ENCODE assay signal across 8 cellular contexts in the genomic region with DNA sequence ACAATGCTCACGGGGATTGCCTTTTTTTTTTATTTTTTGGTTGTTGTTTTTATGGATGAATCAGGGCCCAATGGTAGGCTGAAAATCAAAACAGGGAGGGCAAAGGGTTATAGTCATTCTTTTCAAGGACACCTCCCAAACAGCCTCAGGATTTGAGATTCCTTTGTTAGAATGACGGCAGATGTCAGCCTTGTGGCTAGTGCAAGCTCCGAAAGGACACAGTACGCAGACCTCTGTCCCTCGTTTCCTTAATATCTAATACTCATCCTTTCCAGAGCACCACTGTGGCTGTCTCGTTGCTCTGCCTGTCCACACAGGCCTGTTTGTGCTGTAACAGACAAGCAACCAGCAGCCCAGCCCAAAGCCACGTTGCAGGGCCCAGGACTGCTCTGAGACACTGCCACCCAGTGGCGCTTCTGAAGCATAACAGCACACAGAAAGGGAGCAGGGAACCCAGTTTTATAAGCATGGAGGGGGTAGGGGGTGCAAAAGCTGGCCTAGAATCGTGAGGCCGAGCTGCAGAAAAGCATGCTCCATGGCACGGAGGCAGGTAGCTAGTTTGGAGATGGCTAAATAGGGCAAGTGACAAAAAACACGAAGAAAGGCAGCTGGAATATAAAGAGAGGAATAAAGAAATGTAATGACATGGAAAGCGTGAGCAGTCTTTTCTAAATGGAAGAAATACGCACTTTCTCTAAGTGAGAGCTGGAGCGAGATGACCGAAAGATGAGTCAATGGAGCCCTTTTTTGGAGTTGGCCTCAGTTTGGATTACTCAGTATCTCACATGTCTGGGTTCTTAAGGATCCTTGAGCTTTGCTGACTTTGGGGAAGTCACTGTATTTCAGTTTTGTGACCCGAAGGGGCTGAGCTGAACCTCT. TPM values are rescaled to one million over a fixed set of nuclear protein-coding genes. Genes with fewer than 3 reads are reported as not detected.
DNase-seq lines count a peak whose midpoint lies in the region; ATAC-seq and TF ChIP-seq lines count a peak whose summit lies in the region.

No MANE protein-coding gene starts in this region.

- peak; percentile 78 for ATAC-seq in GM21576 (IDR thresholded peaks at IDR 0.05; ENCODE audit: unreplicated experiment)

- TF ChIP-seq CTCF in LNCAP (IDR thresholded peaks at IDR 0.05), result peak; percentile 86

- DNase-seq in Caki2 (ENCODE audit: low read depth) (peak; percentile 76), SHP77 (lab: John Stamatoyannopoulos, UW) (peak; percentile 61 to 67), globus pallidus (ENCODE audit: low spot score) (peak; percentile 82), non-pigmented ciliary epithelial cell (ENCODE audit: low read depth) (peak; percentile 81)
- DNase-seq in activated naive CD4-positive, alpha-beta T cell treated with Interleukin-2 at 50 U/mL for 16 hours, result peak; percentile 51

- in situ Hi-C loops in Caki2 (cut with HindIII; ENCODE audit: low pct_unique_long_range_greater_than_20kb, low sequenced_read_pairs), result no loop called here

- H3K27ac ChIP-seq in temporal lobe (ENCODE audit: low read depth, low read length), result peak overlapping the region; percentile 54

RNA-seq across cellular contexts. Expression of gene MEDAG, which starts 40.7 kb away (rescaled TPM):
- total RNA-seq in Caki2 (2014; rRNA removed; shearing (Covaris generic); ENCODE audit: low replicate concordance), result not detected in 2 replicates
- 0.49 TPM for total RNA-seq in temporal lobe

Comparison
In these comparisons a context has a peak if more than half of its experiments do, and no peak if none do; other contexts are left out.
1. Peak in every context shown above with its lines: DNase-seq, ATAC-seq and H3K27ac ChIP-seq.